In the genomic region with DNA sequence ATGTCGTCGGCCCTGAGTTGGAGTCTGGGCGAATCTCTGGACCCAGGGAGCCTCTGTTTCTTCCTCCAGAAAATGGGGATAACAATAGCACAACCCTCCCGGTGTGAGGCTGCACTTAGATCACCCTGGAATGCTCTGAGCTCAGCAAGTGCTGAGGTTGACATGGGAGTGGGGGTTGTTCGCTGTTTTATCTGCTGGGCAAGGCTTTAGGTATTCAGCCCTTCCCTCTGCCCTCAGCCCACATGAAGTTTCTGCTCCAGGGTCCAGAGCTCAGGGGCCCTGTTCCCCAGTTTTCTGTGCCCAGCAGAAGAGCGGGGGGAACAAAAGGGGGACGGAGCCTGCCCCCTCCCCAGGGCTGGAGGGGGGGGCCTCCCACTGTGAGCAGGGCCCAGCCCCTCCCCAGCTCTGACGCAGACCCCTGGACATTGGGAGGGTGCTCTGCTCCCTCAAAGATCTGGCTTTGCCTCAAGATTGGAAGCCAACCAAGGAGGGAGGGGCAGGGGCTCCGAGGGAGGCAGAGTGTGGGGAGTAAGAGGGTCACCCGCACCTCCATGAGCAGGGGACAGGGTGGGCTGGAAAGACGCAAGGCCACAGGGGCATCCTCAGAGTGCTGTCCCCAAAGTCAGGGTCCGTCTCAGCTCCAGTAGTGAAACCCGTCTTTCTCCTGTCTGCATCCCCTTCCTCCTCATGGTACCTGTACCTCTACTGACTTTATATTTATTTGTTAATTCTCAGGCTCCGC, we compare ENCODE assay signal across 1 cellular context.
TF ChIP-seq lines count a peak whose summit lies in the region.

No MANE protein-coding gene starts in this region.

TF ChIP-seq in IMR-90, 13 proteins besides CTCF, POLR2A, EP300 and RAD21:
- no peak for TF ChIP-seq RFX5 (IDR thresholded peaks at IDR 0.05; ENCODE audit: low read depth, low read length)
- peak; percentile 82 for TF ChIP-seq MAFK (IDR thresholded peaks at IDR 0.05; ENCODE audit: low read depth, low read length)
- 0 out of 2 replicates have a peak, but pooled peaks have one; percentile 18 for TF ChIP-seq SMC3 (IDR thresholded peaks at IDR 0.05; ENCODE audit: low read depth, low read length)
- TF ChIP-seq FOS (IDR thresholded peaks at IDR 0.05; ENCODE audit: low read depth, low read length) = no peak
- no peak for TF ChIP-seq MAZ (IDR thresholded peaks at IDR 0.05; ENCODE audit: borderline replicate concordance, low read depth, low read length)
